In the genomic region with DNA sequence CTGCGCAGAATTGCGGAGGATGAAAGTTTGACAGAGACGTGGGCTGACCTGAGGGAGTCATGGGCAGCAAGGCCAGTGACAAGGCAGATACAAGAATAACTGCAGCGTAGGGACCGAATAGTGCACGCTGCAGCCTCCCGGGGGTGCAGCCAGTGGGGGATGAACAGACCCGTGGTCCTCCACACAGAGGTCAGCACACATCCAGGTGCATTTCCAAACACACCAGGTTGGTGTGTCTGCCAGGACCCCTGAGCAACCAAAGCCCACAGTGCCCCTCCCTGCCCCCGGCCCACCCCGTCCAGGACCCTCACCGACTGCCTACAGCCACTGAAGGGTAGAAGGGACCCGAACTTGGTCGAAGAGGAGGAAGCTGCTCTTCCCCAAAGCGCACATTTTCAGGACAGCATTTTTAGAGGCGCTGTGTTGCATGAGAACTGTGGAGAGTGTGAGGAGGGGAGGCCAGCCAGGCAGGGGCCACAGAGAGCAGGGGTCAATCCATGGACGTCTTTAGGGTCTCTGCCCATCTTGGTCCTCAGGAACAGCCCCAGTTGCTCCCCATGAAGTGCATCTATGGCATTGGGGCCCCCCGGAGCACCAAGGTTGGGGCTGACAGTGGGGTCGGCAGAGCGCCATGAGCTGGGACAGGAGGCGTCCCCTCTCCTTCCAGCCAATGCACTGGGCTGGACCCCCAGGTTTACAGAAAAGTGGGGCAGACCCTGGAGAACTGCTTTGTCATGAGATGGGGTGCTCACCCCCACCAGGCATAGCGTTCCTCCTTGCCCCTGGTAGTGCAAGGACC, we compare ENCODE assay signal across 2 cellular contexts.
TF ChIP-seq lines count a peak whose summit lies in the region.

No MANE protein-coding gene starts in this region.

TF ChIP-seq in H1, 55 proteins besides CTCF, POLR2A, EP300 and RAD21:
- TF ChIP-seq TAF1 (IDR thresholded peaks at IDR 0.05; ENCODE audit: low read depth, low read length) (no peak), SIN3A (conservative IDR thresholded peaks at IDR 0.05 in 1 of 2, IDR thresholded peaks at IDR 0.05 in 1 of 2; ENCODE audit: low read depth in 1 of 2, low read length in 2 of 2) (no peak), YY1 (IDR thresholded peaks at IDR 0.05; ENCODE audit: low read depth, low read length) (no peak), SIX5 (IDR thresholded peaks at IDR 0.05; ENCODE audit: low read depth, low read length) (no peak), TBP (IDR thresholded peaks at IDR 0.05; ENCODE audit: low read depth, low read length) (no peak), TAF7 (optimal IDR thresholded peaks at IDR 0.05; ENCODE audit: borderline replicate concordance, low read depth, low read length) (no peak), EZH2 (IDR thresholded peaks at IDR 0.05; ENCODE audit: low read depth, low read length, severe bottlenecking) (no peak), CBX5 (IDR thresholded peaks at IDR 0.05; ENCODE audit: low read depth, low read length) (no peak), CREB1 (IDR thresholded peaks at IDR 0.05) (no peak), CEBPB (IDR thresholded peaks at IDR 0.05; ENCODE audit: low read depth, low read length) (no peak), SAP30 (IDR thresholded peaks at IDR 0.05; ENCODE audit: insufficient read depth, insufficient replicate concordance, low read length) (no peak), EGR1 (IDR thresholded peaks at IDR 0.05; ENCODE audit: borderline replicate concordance, low read depth, low read length) (no peak), GABPA (IDR thresholded peaks at IDR 0.05; ENCODE audit: borderline replicate concordance, insufficient read depth, low read length) (no peak), JUND (IDR thresholded peaks at IDR 0.05; ENCODE audit: low read length) (no peak), SP1 (IDR thresholded peaks at IDR 0.05; ENCODE audit: low read depth, low read length) (no peak)
- TF ChIP-seq, protein P1, sequence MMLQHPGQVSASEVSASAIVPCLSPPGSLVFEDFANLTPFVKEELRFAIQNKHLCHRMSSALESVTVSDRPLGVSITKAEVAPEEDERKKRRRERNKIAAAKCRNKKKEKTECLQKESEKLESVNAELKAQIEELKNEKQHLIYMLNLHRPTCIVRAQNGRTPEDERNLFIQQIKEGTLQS (IDR thresholded peaks at IDR 0.05; ENCODE audit: insufficient read depth, low read depth, low read length) = no peak
- TF ChIP-seq, protein P2, sequence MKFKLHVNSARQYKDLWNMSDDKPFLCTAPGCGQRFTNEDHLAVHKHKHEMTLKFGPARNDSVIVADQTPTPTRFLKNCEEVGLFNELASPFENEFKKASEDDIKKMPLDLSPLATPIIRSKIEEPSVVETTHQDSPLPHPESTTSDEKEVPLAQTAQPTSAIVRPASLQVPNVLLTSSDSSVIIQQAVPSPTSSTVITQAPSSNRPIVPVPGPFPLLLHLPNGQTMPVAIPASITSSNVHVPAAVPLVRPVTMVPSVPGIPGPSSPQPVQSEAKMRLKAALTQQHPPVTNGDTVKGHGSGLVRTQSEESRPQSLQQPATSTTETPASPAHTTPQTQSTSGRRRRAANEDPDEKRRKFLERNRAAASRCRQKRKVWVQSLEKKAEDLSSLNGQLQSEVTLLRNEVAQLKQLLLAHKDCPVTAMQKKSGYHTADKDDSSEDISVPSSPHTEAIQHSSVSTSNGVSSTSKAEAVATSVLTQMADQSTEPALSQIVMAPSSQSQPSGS (IDR thresholded peaks at IDR 0.05; ENCODE audit: low read length) = no peak

TF ChIP-seq in liver, 16 proteins besides CTCF, POLR2A, EP300 and RAD21:
- TF ChIP-seq, protein P3, sequence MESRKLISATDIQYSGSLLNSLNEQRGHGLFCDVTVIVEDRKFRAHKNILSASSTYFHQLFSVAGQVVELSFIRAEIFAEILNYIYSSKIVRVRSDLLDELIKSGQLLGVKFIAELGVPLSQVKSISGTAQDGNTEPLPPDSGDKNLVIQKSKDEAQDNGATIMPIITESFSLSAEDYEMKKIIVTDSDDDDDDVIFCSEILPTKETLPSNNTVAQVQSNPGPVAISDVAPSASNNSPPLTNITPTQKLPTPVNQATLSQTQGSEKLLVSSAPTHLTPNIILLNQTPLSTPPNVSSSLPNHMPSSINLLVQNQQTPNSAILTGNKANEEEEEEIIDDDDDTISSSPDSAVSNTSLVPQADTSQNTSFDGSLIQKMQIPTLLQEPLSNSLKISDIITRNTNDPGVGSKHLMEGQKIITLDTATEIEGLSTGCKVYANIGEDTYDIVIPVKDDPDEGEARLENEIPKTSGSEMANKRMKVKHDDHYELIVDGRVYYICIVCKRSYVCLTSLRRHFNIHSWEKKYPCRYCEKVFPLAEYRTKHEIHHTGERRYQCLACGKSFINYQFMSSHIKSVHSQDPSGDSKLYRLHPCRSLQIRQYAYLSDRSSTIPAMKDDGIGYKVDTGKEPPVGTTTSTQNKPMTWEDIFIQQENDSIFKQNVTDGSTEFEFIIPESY (IDR thresholded peaks at IDR 0.05) = no peak
- TF ChIP-seq SP1 (IDR thresholded peaks at IDR 0.05) (no peak), HNF4G (IDR thresholded peaks at IDR 0.05) (no peak), RXRA (IDR thresholded peaks at IDR 0.05) (no peak)
